ENCODE assay signal across 16 cellular contexts in genomic region chr13:106089251-106089940, GRCh38.
"Had no signal": no experiment of that assay in that cellular context is flagged by ENCODE, and none has a peak within 500 bp of the region (broad histone marks: within the 10 kb centered on the region; RNA-seq: fewer than 3 reads in every experiment).

No MANE protein-coding gene starts in this region.

- H3K4me3 ChIP-seq: cardiac muscle cell, coronary artery, lower lobe of right lung, psoas muscle, suprapubic skin, upper lobe of right lung had no signal

- H3K9me3 ChIP-seq: lower lobe of right lung, psoas muscle, suprapubic skin, upper lobe of right lung had no signal

- DNase-seq: activated CD4-positive, alpha-beta T cell treated with anti-CD3 and anti-CD28 coated beads for 4 hours; activated CD8-positive, alpha-beta memory T cell treated with anti-CD3 and anti-CD28 coated beads, Interleukin-2, amount 50 U/mL, for 4 hours; activated CD8-positive, alpha-beta T cell treated with anti-CD3 and anti-CD28 coated beads for 36 hours; activated naive CD4-positive, alpha-beta T cell; aorta; effector CD8-positive, alpha-beta T cell; left cardiac atrium; lower lobe of right lung; naive thymus-derived CD4-positive, alpha-beta T cell; psoas muscle; stimulated activated CD4-positive, alpha-beta T cell treated with anti-CD3 and anti-CD28 coated beads, Interleukin-2, amount 100 ng/mL, for 48 hours; stimulated activated naive CD4-positive, alpha-beta T cell treated with Interleukin-2 at 50 U/mL for 16 hours; upper lobe of right lung had no signal

- ATAC-seq: activated CD8-positive, alpha-beta T cell treated with anti-CD3 and anti-CD28 coated beads for 36 hours; left cardiac atrium; lower lobe of right lung; naive thymus-derived CD4-positive, alpha-beta T cell; psoas muscle; upper lobe of right lung had no signal

- H3K36me3 ChIP-seq: cardiac muscle cell, lower lobe of right lung, suprapubic skin, upper lobe of right lung had no signal

- H3K27me3 ChIP-seq: cardiac muscle cell, suprapubic skin, upper lobe of right lung had no signal

- H3K27ac ChIP-seq: cardiac muscle cell, coronary artery, lower lobe of right lung, psoas muscle, suprapubic skin, upper lobe of right lung had no signal

- H3K4me1 ChIP-seq: lower lobe of right lung, psoas muscle, suprapubic skin, upper lobe of right lung had no signal
